12 cellular contexts compared by ENCODE assay signal in the genomic region with DNA sequence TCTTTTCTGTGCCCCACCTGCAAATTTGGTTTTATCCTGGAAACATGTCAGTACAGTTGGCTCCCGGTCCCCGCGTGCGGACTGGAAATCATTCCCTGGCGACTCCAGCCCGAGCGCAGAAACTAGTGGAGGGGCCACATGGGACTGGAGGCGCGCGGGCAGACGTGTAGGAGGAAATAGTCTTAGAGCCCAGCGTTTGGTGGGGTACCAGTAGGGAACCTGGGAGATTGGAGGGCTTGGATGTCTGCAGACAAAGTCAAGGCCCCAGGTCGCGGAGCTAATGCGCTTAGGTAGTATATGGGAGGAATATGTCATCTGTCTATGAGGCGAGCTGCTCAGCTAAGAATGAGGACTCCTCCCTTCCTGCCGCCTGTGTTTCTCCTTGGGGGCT. TPM values are rescaled to one million over a fixed set of nuclear protein-coding genes. Genes with fewer than 3 reads are reported as not detected.
DNase-seq lines count a peak whose midpoint lies in the region; ATAC-seq and TF ChIP-seq lines count a peak whose summit lies in the region.
"Had no signal": no experiment of that assay in that cellular context is flagged by ENCODE, and none has a peak within 500 bp of the region (broad histone marks: within the 10 kb centered on the region; RNA-seq: fewer than 3 reads in every experiment).

No MANE protein-coding gene starts in this region.

- no peak overlapping the region for H3K27ac ChIP-seq in BLaER1 treated with 17β-estradiol and CSF1 and Interleukin-3, amounts not matched to agents 10 nM and 100 nM

- DNase-seq in WTC11 (ENCODE audit: low spot score) (no peak), progenitor cell of endocrine pancreas (ENCODE audit: low spot score, unreplicated experiment) (no peak), DMS79 (lab: John Stamatoyannopoulos, UW) (no peak), OCI-M1 (lab: John Stamatoyannopoulos, UW) (no peak)
- DNase-seq: activated naive CD4-positive, alpha-beta T cell treated with anti-CD3 and anti-CD28 coated beads for 36 hours; DMS79 treated with DMSO at 0.1 percent for 48 hours; NCI-H1694 treated with DMSO at 0.1 percent for 48 hours had no signal

- H3K9me3 ChIP-seq in BLaER1 treated with 17β-estradiol and CSF1 and Interleukin-3, amounts not matched to agents 10 nM and 100 nM (replicated peaks in 1 of 11): no peaks in the 10 kb centered on the region
- H3K9me3 ChIP-seq in iPS-15b (ENCODE audit: control insufficient read depth, insufficient read depth, low read length): no peaks in the 10 kb centered on the region

- ATAC-seq in WTC11 (no peak), HG03520 (IDR thresholded peaks at IDR 0.05; ENCODE audit: unreplicated experiment) (no peak), HG03565 (IDR thresholded peaks at IDR 0.05; ENCODE audit: unreplicated experiment) (no peak)

- peak overlapping the region; percentile 93 for H3K4me3 Mint-ChIP-seq in WTC11
- peak overlapping the region; percentile 73 for H3K4me3 Mint-ChIP-seq in progenitor cell of endocrine pancreas (ENCODE audit: low read depth)
- H3K4me3 Mint-ChIP-seq: activated naive CD4-positive, alpha-beta T cell treated with anti-CD3 and anti-CD28 coated beads for 36 hours had no signal

- no peaks in the 10 kb centered on the region for H3K9me3 Mint-ChIP-seq in WTC11
- no peaks in the 10 kb centered on the region for H3K9me3 Mint-ChIP-seq in progenitor cell of endocrine pancreas (ENCODE audit: low read depth)

- peaks cover 23 to 49% (median 34%) of the 10 kb centered on the region in 11 experiments for H3K27me3 ChIP-seq in BLaER1 treated with 17β-estradiol and CSF1 and Interleukin-3, amounts not matched to agents 10 nM and 100 nM
- peaks cover 9% of the 10 kb centered on the region for H3K27me3 ChIP-seq in iPS-15b (ENCODE audit: control insufficient read depth, insufficient read depth, low read length)

- CTCF ChIA-PET in WTC11 (lab: Charles Lee): interaction anchor here (0.5 to 0.8 kb wide), 2 partner anchors 13 to 417 kb away, joined by 3 to 4 read pairs; no protein-coding TSS in a partner anchor

- no peak overlapping the region for H3K9ac ChIP-seq in BLaER1 treated with 17β-estradiol and CSF1 and Interleukin-3, amounts not matched to agents 10 nM and 100 nM
- H3K9ac ChIP-seq in iPS-15b (ENCODE audit: low read depth, low read length): no peak overlapping the region

- peaks cover 0 to 22% (median 12%) of the 10 kb centered on the region in 11 experiments; a peak in 12 of 22 replicates for H4K20me1 ChIP-seq in BLaER1 treated with 17β-estradiol and CSF1 and Interleukin-3, amounts not matched to agents 10 nM and 100 nM

- peaks cover 49% of the 10 kb centered on the region for H3K4me1 Mint-ChIP-seq in WTC11
- H3K4me1 Mint-ChIP-seq in progenitor cell of endocrine pancreas (ENCODE audit: low read depth): peaks cover 4% of the 10 kb centered on the region

- peaks cover 6 to 21% (median 13%) of the 10 kb centered on the region in 10 experiments; a peak in 17 of 20 replicates for H3K4me1 ChIP-seq in BLaER1 treated with 17β-estradiol and CSF1 and Interleukin-3, amounts not matched to agents 10 nM and 100 nM
- peaks cover 8% of the 10 kb centered on the region for H3K4me1 ChIP-seq in iPS-15b (ENCODE audit: control insufficient read depth, insufficient read depth, low read length)

- peak overlapping the region in 8 of 11 experiments; percentile 85 to 99 (median 96); a peak in 11 of 22 replicates for H3K4me2 ChIP-seq in BLaER1 treated with 17β-estradiol and CSF1 and Interleukin-3, amounts not matched to agents 10 nM and 100 nM

- peaks cover 16% of the 10 kb centered on the region for H3K36me3 Mint-ChIP-seq in WTC11
- H3K36me3 Mint-ChIP-seq in progenitor cell of endocrine pancreas (ENCODE audit: insufficient read depth): no peaks in the 10 kb centered on the region

- H3K27me3 Mint-ChIP-seq in WTC11 (ENCODE audit: low read depth) (no peaks in the 10 kb centered on the region), progenitor cell of endocrine pancreas (peaks cover 49% of the 10 kb centered on the region)

- H3K27ac Mint-ChIP-seq in WTC11: no peak overlapping the region
- H3K27ac Mint-ChIP-seq in progenitor cell of endocrine pancreas: no peak overlapping the region
- H3K27ac Mint-ChIP-seq: activated naive CD4-positive, alpha-beta T cell treated with anti-CD3 and anti-CD28 coated beads for 36 hours had no signal

- peak overlapping the region in 3 of 10 experiments; percentile 77 to 87 (median 86); a peak in 2 of 20 replicates for H3K4me3 ChIP-seq in BLaER1 treated with 17β-estradiol and CSF1 and Interleukin-3, amounts not matched to agents 10 nM and 100 nM
- peak overlapping the region; percentile 70 for H3K4me3 ChIP-seq in iPS-15b (ENCODE audit: low read depth, low read length)

- H3K36me3 ChIP-seq in BLaER1 treated with 17β-estradiol and CSF1 and Interleukin-3, amounts not matched to agents 10 nM and 100 nM: no peaks in the 10 kb centered on the region
- no peaks in the 10 kb centered on the region for H3K36me3 ChIP-seq in iPS-15b (ENCODE audit: control insufficient read depth, insufficient read depth, low read length)

- POLR2A ChIA-PET in WTC11 (lab: Charles Lee): no interaction called here

- TF ChIP-seq CTCF in WTC11 (IDR thresholded peaks at IDR 0.05) (no peak), progenitor cell of endocrine pancreas (IDR thresholded peaks at IDR 0.05; ENCODE audit: unreplicated experiment) (no peak)

TF ChIP-seq in WTC11, 78 proteins besides CTCF, POLR2A, EP300 and RAD21:
- TF ChIP-seq GTF2I (CRISPR knock-in tag; conservative IDR thresholded peaks at IDR 0.05) (no peak), EMX1 (CRISPR knock-in tag; IDR thresholded peaks at IDR 0.05) (no peak), ZNF317 (CRISPR knock-in tag; IDR thresholded peaks at IDR 0.05; ENCODE audit: borderline replicate concordance, low read depth) (no peak), CREM (CRISPR knock-in tag; IDR thresholded peaks at IDR 0.05) (no peak), TP53 (CRISPR knock-in tag; IDR thresholded peaks at IDR 0.05) (no peak; the same call in 1 of the 2 replicates), KAT7 (CRISPR knock-in tag; IDR thresholded peaks at IDR 0.05; ENCODE audit: borderline replicate concordance) (no peak)
- TF ChIP-seq, protein P1, sequence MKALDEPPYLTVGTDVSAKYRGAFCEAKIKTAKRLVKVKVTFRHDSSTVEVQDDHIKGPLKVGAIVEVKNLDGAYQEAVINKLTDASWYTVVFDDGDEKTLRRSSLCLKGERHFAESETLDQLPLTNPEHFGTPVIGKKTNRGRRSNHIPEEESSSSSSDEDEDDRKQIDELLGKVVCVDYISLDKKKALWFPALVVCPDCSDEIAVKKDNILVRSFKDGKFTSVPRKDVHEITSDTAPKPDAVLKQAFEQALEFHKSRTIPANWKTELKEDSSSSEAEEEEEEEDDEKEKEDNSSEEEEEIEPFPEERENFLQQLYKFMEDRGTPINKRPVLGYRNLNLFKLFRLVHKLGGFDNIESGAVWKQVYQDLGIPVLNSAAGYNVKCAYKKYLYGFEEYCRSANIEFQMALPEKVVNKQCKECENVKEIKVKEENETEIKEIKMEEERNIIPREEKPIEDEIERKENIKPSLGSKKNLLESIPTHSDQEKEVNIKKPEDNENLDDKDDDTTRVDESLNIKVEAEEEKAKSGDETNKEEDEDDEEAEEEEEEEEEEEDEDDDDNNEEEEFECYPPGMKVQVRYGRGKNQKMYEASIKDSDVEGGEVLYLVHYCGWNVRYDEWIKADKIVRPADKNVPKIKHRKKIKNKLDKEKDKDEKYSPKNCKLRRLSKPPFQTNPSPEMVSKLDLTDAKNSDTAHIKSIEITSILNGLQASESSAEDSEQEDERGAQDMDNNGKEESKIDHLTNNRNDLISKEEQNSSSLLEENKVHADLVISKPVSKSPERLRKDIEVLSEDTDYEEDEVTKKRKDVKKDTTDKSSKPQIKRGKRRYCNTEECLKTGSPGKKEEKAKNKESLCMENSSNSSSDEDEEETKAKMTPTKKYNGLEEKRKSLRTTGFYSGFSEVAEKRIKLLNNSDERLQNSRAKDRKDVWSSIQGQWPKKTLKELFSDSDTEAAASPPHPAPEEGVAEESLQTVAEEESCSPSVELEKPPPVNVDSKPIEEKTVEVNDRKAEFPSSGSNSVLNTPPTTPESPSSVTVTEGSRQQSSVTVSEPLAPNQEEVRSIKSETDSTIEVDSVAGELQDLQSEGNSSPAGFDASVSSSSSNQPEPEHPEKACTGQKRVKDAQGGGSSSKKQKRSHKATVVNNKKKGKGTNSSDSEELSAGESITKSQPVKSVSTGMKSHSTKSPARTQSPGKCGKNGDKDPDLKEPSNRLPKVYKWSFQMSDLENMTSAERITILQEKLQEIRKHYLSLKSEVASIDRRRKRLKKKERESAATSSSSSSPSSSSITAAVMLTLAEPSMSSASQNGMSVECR (CRISPR knock-in tag; IDR thresholded peaks at IDR 0.05; ENCODE audit: borderline replicate concordance): no peak

RNA-seq across cellular contexts. Expression of a gene that starts 1.3 kb away (rescaled TPM):
- total RNA-seq in WTC11 (2021) (61.1 to 70.0 TPM (median 67.9 TPM) in 3 replicates), progenitor cell of endocrine pancreas (3.9 and 4.9 TPM in 2 replicates)
- total RNA-seq: activated CD8-positive, alpha-beta memory T cell treated with anti-CD3 and anti-CD28 coated beads for 36 hours; activated naive CD4-positive, alpha-beta T cell treated with anti-CD3 and anti-CD28 coated beads for 36 hours had no signal

Comparison
In these comparisons a context has a peak if more than half of its experiments do, and no peak if none do; other contexts are left out.
1. RNA of a gene that starts 1.3 kb away (total RNA-seq): 61.1 to 70.0 TPM in WTC11; 3.9 to 4.9 TPM in progenitor cell of endocrine pancreas; every median in the first group is over 10 times any median in the second.